23 cellular contexts compared by ENCODE assay signal in genomic region chr2:42863751-42864150, GRCh38.
DNase-seq lines count a peak whose midpoint lies in the region; ATAC-seq and TF ChIP-seq lines count a peak whose summit lies in the region.
"Had no signal": no experiment of that assay in that cellular context is flagged by ENCODE, and none has a peak within 500 bp of the region (broad histone marks: within the 10 kb centered on the region; RNA-seq: fewer than 3 reads in every experiment).

No MANE protein-coding gene starts in this region.

- WGBS in right cardiac atrium: 79% methylated on average over 10 of the region's 10 CpGs
- WGBS in heart left ventricle, 4 donors: 79 to 84% (median 81%) methylated on average over 9 to 10 of the region's 10 CpGs
- WGBS in neuronal stem cell (ENCODE audit: extremely low coverage in 2 of 2, insufficient read length in 2 of 2, insufficient replicate concordance in 1 of 2), 2 donors: no CpG with 5 or more reads among the region's 10 CpGs

- H2BK5ac ChIP-seq in neuronal stem cell (ENCODE audit: low read length): no peak overlapping the region

- H3K27ac ChIP-seq in right cardiac atrium (ENCODE audit: low read length) (peak overlapping the region; percentile 71), heart left ventricle (peak overlapping the region in 4 of 12 donors; percentile 40 to 57 (median 46)), neuronal stem cell (replicated peaks; ENCODE audit: low read length) (no peak overlapping the region), vagina (peak overlapping the region; percentile 32)
- H3K27ac ChIP-seq: A549; BLaER1 treated with 17β-estradiol and CSF1 and Interleukin-3, amounts not matched to agents 10 nM and 100 nM had no signal

- intact Hi-C loops in cardiac septum (cut with DNase I) (no loop called here), left ventricle myocardium superior (cut with micrococcal nuclease) (loop anchor here (10.0 kb wide), 1 partner anchor 51 kb away; no protein-coding TSS in a partner anchor), right cardiac atrium (cut with DNase I) (loop anchor here in 1 of 4 donors (5.0 kb wide), 1 partner anchor 84 kb away; no protein-coding TSS in a partner anchor), heart left ventricle (cut with DNase I) (loop anchor here in 4 of 10 donors (5.0 to 10.0 kb wide), 4 partner anchors 59 to 251 kb away; no protein-coding TSS in a partner anchor), vagina (cut with DNase I) (loop anchor here (10.0 kb wide), 1 partner anchor 361 kb away; the partner anchor contains the start of gene ZFP36L2)

- H3K27me3 ChIP-seq in right cardiac atrium (ENCODE audit: control insufficient read depth, insufficient read depth) (no peaks in the 10 kb centered on the region), heart left ventricle (no peaks in the 10 kb centered on the region), neuronal stem cell (ENCODE audit: control insufficient read depth in 3 of 3, insufficient read depth in 3 of 3, low read depth in 1 of 3, low read length in 3 of 3) (no peaks in the 10 kb centered on the region), vagina (no peaks in the 10 kb centered on the region)
- H3K27me3 ChIP-seq: BE2C; BLaER1 treated with 17β-estradiol and CSF1 and Interleukin-3, amounts not matched to agents 10 nM and 100 nM had no signal

- H2AFZ ChIP-seq in neuronal stem cell (ENCODE audit: low read length): no peak overlapping the region

- TF ChIP-seq POLR2A in heart left ventricle (IDR thresholded peaks at IDR 0.05) (no peak), vagina (IDR thresholded peaks at IDR 0.05) (no peak)

- peak overlapping the region; percentile 41 for H3K18ac ChIP-seq in neuronal stem cell (ENCODE audit: low read length)

- no peak for ATAC-seq in left ventricle myocardium superior
- ATAC-seq in right cardiac atrium: no peak
- ATAC-seq in heart left ventricle: no peak
- ATAC-seq: A549, GM12878 had no signal

- no peak overlapping the region for H3K4me3 ChIP-seq in right cardiac atrium (ENCODE audit: low read length)
- H3K4me3 ChIP-seq in heart left ventricle: no peak overlapping the region
- no peak overlapping the region for H3K4me3 ChIP-seq in neuronal stem cell (ENCODE audit: low read length in 2 of 2)
- H3K4me3 ChIP-seq in vagina: no peak overlapping the region
- H3K4me3 ChIP-seq: A549; BLaER1 treated with 17β-estradiol and CSF1 and Interleukin-3, amounts not matched to agents 10 nM and 100 nM; GM12878 had no signal

- no peak overlapping the region for H2AK5ac ChIP-seq in neuronal stem cell (ENCODE audit: low read depth, low read length)

- H3K4me1 ChIP-seq in right cardiac atrium (ENCODE audit: control insufficient read depth, insufficient read depth, low read length): peaks cover 5% of the 10 kb centered on the region
- H3K4me1 ChIP-seq in heart left ventricle: peaks cover 0 to 35% (median 20%) of the 10 kb centered on the region in 12 donors
- H3K4me1 ChIP-seq in neuronal stem cell (ENCODE audit: control insufficient read depth in 2 of 2, insufficient read depth in 1 of 2, low read depth in 1 of 2, low read length in 2 of 2): no peaks in the 10 kb centered on the region
- peaks cover 42% of the 10 kb centered on the region for H3K4me1 ChIP-seq in vagina
- H3K4me1 ChIP-seq: A549, BE2C had no signal

- H3K14ac ChIP-seq in neuronal stem cell (ENCODE audit: low read length): no peak overlapping the region

- H3K23ac ChIP-seq in neuronal stem cell (ENCODE audit: low read depth, low read length, poor library complexity): no peak overlapping the region

- H4K91ac ChIP-seq in neuronal stem cell (ENCODE audit: low read depth, low read length, poor library complexity): no peak overlapping the region

- H3K4ac ChIP-seq in neuronal stem cell (ENCODE audit: low read length): no peak overlapping the region

- H2BK120ac ChIP-seq in neuronal stem cell (ENCODE audit: low read depth, low read length): no peak overlapping the region

- H3K36me3 ChIP-seq in heart left ventricle (no peaks in the 10 kb centered on the region), neuronal stem cell (replicated peaks in 1 of 2; ENCODE audit: control insufficient read depth in 2 of 2, insufficient read depth in 2 of 2, low read length in 2 of 2) (no peaks in the 10 kb centered on the region), vagina (no peaks in the 10 kb centered on the region)
- H3K36me3 ChIP-seq: BE2C had no signal

- H4K8ac ChIP-seq in neuronal stem cell (ENCODE audit: low read depth, low read length): no peak overlapping the region

- H3K4me2 ChIP-seq in neuronal stem cell (ENCODE audit: insufficient read depth, low read length, poor library complexity, severe bottlenecking): no peak overlapping the region
- H3K4me2 ChIP-seq: A549; BLaER1 treated with 17β-estradiol and CSF1 and Interleukin-3, amounts not matched to agents 10 nM and 100 nM had no signal

- no peak overlapping the region for H3K9ac ChIP-seq in neuronal stem cell (ENCODE audit: low read depth, low read length, poor library complexity)
- H3K9ac ChIP-seq: BLaER1 treated with 17β-estradiol and CSF1 and Interleukin-3, amounts not matched to agents 10 nM and 100 nM had no signal

- no peaks in the 10 kb centered on the region for H3K79me1 ChIP-seq in neuronal stem cell (ENCODE audit: low read depth, low read length)

- TF ChIP-seq CTCF in heart left ventricle (IDR thresholded peaks at IDR 0.05) (no peak), vagina (IDR thresholded peaks at IDR 0.05) (no peak)

- H2BK15ac ChIP-seq in neuronal stem cell (ENCODE audit: low read length): peak overlapping the region; percentile 2

- no peak overlapping the region for H2BK12ac ChIP-seq in neuronal stem cell (ENCODE audit: low read length)

- DNase-seq in cardiac septum (ENCODE audit: low spot score): peak; percentile 70
- DNase-seq in left ventricle myocardium superior: no peak
- DNase-seq in right cardiac atrium: no peak
- no peak for DNase-seq in heart left ventricle
- DNase-seq in neuronal stem cell (ENCODE audit: low spot score): no peak
- no peak for DNase-seq in vagina (ENCODE audit: extremely low spot score in 2 of 2)
- no peak for DNase-seq in NCI-H526 treated with DMSO at 0.1 percent for 48 hours (lab: John Stamatoyannopoulos, UW)
- DNase-seq in GM19238 (ENCODE audit: insufficient read length, low spot score): no peak
- DNase-seq: 8988T; ACHN; AML-193; BE2C; CD4-positive, alpha-beta T cell; CD8-positive, alpha-beta memory T cell; DMS 273 treated with DMSO at 0.1 percent for 48 hours; DMS79; EL; GDM1; H7; HCEC 1CT had no signal

- H3K9me3 ChIP-seq in right cardiac atrium (ENCODE audit: control insufficient read depth, low read length) (no peaks in the 10 kb centered on the region), heart left ventricle (peaks cover 0 to 21% (median 6%) of the 10 kb centered on the region in 12 donors), neuronal stem cell (replicated peaks in 1 of 2; ENCODE audit: control insufficient read depth in 2 of 2, insufficient read depth in 1 of 2, low read depth in 1 of 2, low read length in 2 of 2) (peaks cover 3 to 10% of the 10 kb centered on the region in 2 donors), vagina (no peaks in the 10 kb centered on the region)
- H3K9me3 ChIP-seq: BE2C had no signal
